ENCODE assay signal across 13 cellular contexts in genomic region chr20:12053348-12053747, GRCh38.
DNase-seq lines count a peak whose midpoint lies in the region; ATAC-seq and TF ChIP-seq lines count a peak whose summit lies in the region.
"Had no signal": no experiment of that assay in that cellular context is flagged by ENCODE, and none has a peak within 500 bp of the region (broad histone marks: within the 10 kb centered on the region; RNA-seq: fewer than 3 reads in every experiment).

No MANE protein-coding gene starts in this region.

- no peak overlapping the region for H3K27ac Mint-ChIP-seq in activated naive CD8-positive, alpha-beta T cell treated with anti-CD3 and anti-CD28 coated beads, Interleukin-2, amount 50 U/mL, for 24 hours

- no peak overlapping the region for H3K4me3 Mint-ChIP-seq in activated naive CD8-positive, alpha-beta T cell treated with anti-CD3 and anti-CD28 coated beads, Interleukin-2, amount 50 U/mL, for 24 hours

- peak overlapping the region; percentile 65 for H3K27ac ChIP-seq in neutrophil
- H3K27ac ChIP-seq: KMS-11, uterus had no signal

- no peak overlapping the region for H3K4me3 ChIP-seq in neutrophil (ENCODE audit: low read depth in 1 of 2, low read length in 1 of 2)
- H3K4me3 ChIP-seq: uterus had no signal

- H3K9me3 Mint-ChIP-seq in activated naive CD8-positive, alpha-beta T cell treated with anti-CD3 and anti-CD28 coated beads, Interleukin-2, amount 50 U/mL, for 24 hours: peaks cover 3% of the 10 kb centered on the region

- H3K36me3 Mint-ChIP-seq in activated naive CD8-positive, alpha-beta T cell treated with anti-CD3 and anti-CD28 coated beads, Interleukin-2, amount 50 U/mL, for 24 hours (ENCODE audit: low read depth): no peaks in the 10 kb centered on the region

- TF ChIP-seq CTCF in neutrophil (IDR thresholded peaks at IDR 0.05): no peak

- no peaks in the 10 kb centered on the region for H3K9me3 ChIP-seq in neutrophil
- H3K9me3 ChIP-seq: uterus had no signal

- peaks cover 8% of the 10 kb centered on the region for H3K4me1 Mint-ChIP-seq in activated naive CD8-positive, alpha-beta T cell treated with anti-CD3 and anti-CD28 coated beads, Interleukin-2, amount 50 U/mL, for 24 hours

- DNase-seq in NOMO-1 (lab: John Stamatoyannopoulos, UW; ENCODE audit: unreplicated experiment in 2 of 2): peak; percentile 79 to 92
- DNase-seq in dermis blood vessel endothelial cell: peak; percentile 92
- DNase-seq in activated naive CD8-positive, alpha-beta T cell treated with anti-CD3 and anti-CD28 coated beads, Interleukin-2, amount 50 U/mL, for 24 hours: no peak
- no peak for DNase-seq in NCI-H2107 (lab: John Stamatoyannopoulos, UW)
- DNase-seq: stimulated activated CD4-positive, alpha-beta T cell treated with anti-CD3 and anti-CD28 coated beads, Interleukin-4, amount 100 ng/mL, for 1 hour; uterus had no signal

- H3K4me1 ChIP-seq in neutrophil (ENCODE audit: control insufficient read depth in 1 of 2, insufficient read depth in 1 of 2, low read depth in 1 of 2, low read length in 1 of 2): peaks cover 42 to 47% of the 10 kb centered on the region in 2 experiments
- H3K4me1 ChIP-seq: uterus had no signal

- H3K36me3 ChIP-seq in neutrophil: no peaks in the 10 kb centered on the region
- H3K36me3 ChIP-seq: uterus had no signal

- H3K27me3 ChIP-seq in neutrophil: no peaks in the 10 kb centered on the region
- H3K27me3 ChIP-seq: uterus had no signal

- no peaks in the 10 kb centered on the region for H3K27me3 Mint-ChIP-seq in activated naive CD8-positive, alpha-beta T cell treated with anti-CD3 and anti-CD28 coated beads, Interleukin-2, amount 50 U/mL, for 24 hours

- peak; percentile 66 for ATAC-seq in GM18909 (IDR thresholded peaks at IDR 0.05; ENCODE audit: poor library complexity, unreplicated experiment)
- no peak for ATAC-seq in activated naive CD8-positive, alpha-beta T cell treated with anti-CD3 and anti-CD28 coated beads, Interleukin-2, amount 50 U/mL, for 24 hours
- ATAC-seq in HG02973 (IDR thresholded peaks at IDR 0.05; ENCODE audit: unreplicated experiment): no peak
- no peak for ATAC-seq in HG03520 (IDR thresholded peaks at IDR 0.05; ENCODE audit: unreplicated experiment)
- ATAC-seq: HCT116, Panc1 had no signal

Comparison
In these comparisons a context has a peak if more than half of its experiments do, and no peak if none do; other contexts are left out.
1. DNase-seq: peak in NOMO-1 (2 of 2) and dermis blood vessel endothelial cell (single experiment); none in activated naive CD8-positive, alpha-beta T cell treated with anti-CD3 and anti-CD28 coated beads, Interleukin-2, amount 50 U/mL, for 24 hours (single experiment) and NCI-H2107 (single experiment).